In the genomic region with DNA sequence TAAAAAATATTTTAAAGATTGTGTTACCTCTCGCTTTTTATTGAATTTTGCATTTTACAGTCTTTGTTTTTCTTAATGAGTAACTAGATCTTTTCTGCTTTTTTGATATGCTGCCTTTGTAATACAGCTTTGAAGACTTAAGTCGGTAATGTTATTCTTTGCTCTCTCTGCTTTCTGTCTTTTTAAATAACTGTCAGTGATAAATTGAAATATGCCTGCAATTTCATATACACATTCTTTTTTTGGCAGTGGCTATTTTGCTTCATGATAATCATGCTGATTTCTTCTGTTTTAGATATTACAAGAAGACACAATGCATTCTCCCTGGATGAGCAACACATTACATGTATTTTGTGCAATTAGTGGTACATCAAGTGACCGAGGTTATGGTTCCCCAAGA, we compare ENCODE assay signal across 17 cellular contexts. TPM values are rescaled to one million over a fixed set of nuclear protein-coding genes. Genes with fewer than 3 reads are reported as not detected.
DNase-seq lines count a peak whose midpoint lies in the region; ATAC-seq, FAIRE-seq and TF ChIP-seq lines count a peak whose summit lies in the region.
"Had no signal": no experiment of that assay in that cellular context is flagged by ENCODE, and none has a peak within 500 bp of the region (broad histone marks: within the 10 kb centered on the region; RNA-seq: fewer than 3 reads in every experiment).

No MANE protein-coding gene starts in this region.

- H2AFZ ChIP-seq in endothelial cell of umbilical vein (ENCODE audit: low read depth, low read length) (no peak overlapping the region), H9 (ENCODE audit: low read length) (no peak overlapping the region)
- H2AFZ ChIP-seq: GM23248 had no signal

- 82% methylated on average over 3 of the region's 3 CpGs for WGBS in suprapubic skin
- WGBS in H9 (ENCODE audit: extremely low coverage, insufficient read length, low lambda C conversion rate) = no CpG with 5 or more reads among the region's 3 CpGs

- peak overlapping the region; percentile 49 for H3K27ac Mint-ChIP-seq in CD8-positive, alpha-beta T cell
- no peak overlapping the region for H3K27ac Mint-ChIP-seq in H9
- H3K27ac Mint-ChIP-seq: CD4-positive, alpha-beta memory T cell had no signal

- dilution Hi-C loops in endothelial cell of umbilical vein (cut with MboI; ENCODE audit: extremely low pct_ligation_motif_present, low sequenced_read_pairs) = no loop called here

- no peak overlapping the region for H2BK120ac ChIP-seq in H9 (ENCODE audit: low read depth, low read length, poor library complexity, severe bottlenecking)

- peak; percentile 15 for FAIRE-seq in endothelial cell of umbilical vein (lab: Jason Lieb, UNC)
- FAIRE-seq: G401.6, GM12892, H1 had no signal

- no peaks in the 10 kb centered on the region for H3K4me1 ChIP-seq in CD8-positive, alpha-beta T cell (ENCODE audit: insufficient read depth, low read length)
- no peaks in the 10 kb centered on the region for H3K4me1 ChIP-seq in endothelial cell of umbilical vein (ENCODE audit: control insufficient read depth, extremely low read depth, insufficient read depth, low read length)
- H3K4me1 ChIP-seq in suprapubic skin = no peaks in the 10 kb centered on the region
- no peaks in the 10 kb centered on the region for H3K4me1 ChIP-seq in H9 (ENCODE audit: insufficient read depth, low read length)
- H3K4me1 ChIP-seq: Caco-2 had no signal

- H3K79me2 ChIP-seq in endothelial cell of umbilical vein (ENCODE audit: control insufficient read depth, insufficient read depth, low read length) (no peaks in the 10 kb centered on the region), H9 (ENCODE audit: insufficient read depth, low read length) (no peaks in the 10 kb centered on the region)

- H3K4me2 ChIP-seq in endothelial cell of umbilical vein (ENCODE audit: insufficient read depth, low read length) (no peak overlapping the region), H9 (ENCODE audit: insufficient read depth, insufficient read length, low read length) (no peak overlapping the region)

- intact Hi-C loops in CD8-positive, alpha-beta T cell (cut with DNase I, micrococcal nuclease) = no loop called here
- intact Hi-C loops in endothelial cell of umbilical vein (cut with micrococcal nuclease) = no loop called here

- no peak overlapping the region for H4K91ac ChIP-seq in H9 (ENCODE audit: insufficient read length, low read depth, low read length)

- no peaks in the 10 kb centered on the region for H3K9me1 ChIP-seq in endothelial cell of umbilical vein (replicated peaks; ENCODE audit: control insufficient read depth, extremely low read depth, insufficient read depth, low read length)

- H4K8ac ChIP-seq in H9 (replicated peaks; ENCODE audit: insufficient read length, low read depth, low read length) = no peak overlapping the region

- no peak for ATAC-seq in CD8-positive, alpha-beta T cell
- ATAC-seq: HCT116 had no signal

- no peak overlapping the region for H3K9ac ChIP-seq in endothelial cell of umbilical vein (replicated peaks; ENCODE audit: extremely low read depth, insufficient read depth, low read length)
- no peak overlapping the region for H3K9ac ChIP-seq in H9 (ENCODE audit: extremely low read depth, insufficient read length, low read length)
- H3K9ac ChIP-seq: GM23248 had no signal

- no peaks in the 10 kb centered on the region for H3K27me3 ChIP-seq in CD8-positive, alpha-beta T cell (ENCODE audit: insufficient read depth, low read length)
- H3K27me3 ChIP-seq in endothelial cell of umbilical vein (ENCODE audit: control insufficient read depth in 2 of 2, insufficient read depth in 2 of 2, low read length in 2 of 2) (no peaks in the 10 kb centered on the region), suprapubic skin (no peaks in the 10 kb centered on the region), H9 (ENCODE audit: insufficient read depth, low read length) (no peaks in the 10 kb centered on the region)

- no peak overlapping the region for H3K23ac ChIP-seq in H9 (ENCODE audit: insufficient read length, low read depth, low read length)

- peaks cover 3% of the 10 kb centered on the region for H3K36me3 ChIP-seq in CD8-positive, alpha-beta T cell (ENCODE audit: insufficient read depth, low read length)
- H3K36me3 ChIP-seq in endothelial cell of umbilical vein (ENCODE audit: control insufficient read depth in 2 of 2, extremely low read depth in 1 of 2, insufficient read depth in 2 of 2, low read length in 2 of 2) (no peaks in the 10 kb centered on the region), suprapubic skin (no peaks in the 10 kb centered on the region)

- H3K14ac ChIP-seq in H9 (ENCODE audit: insufficient read depth, low read length) = no peak overlapping the region

- no peak overlapping the region for H2BK12ac ChIP-seq in H9 (ENCODE audit: insufficient read length, low read depth, low read length)

- CTCF ChIA-PET in CD8-positive, alpha-beta T cell (lab: Charles Lee) = no interaction called here
- CTCF ChIA-PET in endothelial cell of umbilical vein (lab: Charles Lee) = interaction anchor here (1.4 kb wide), 1 partner anchor 110 kb away, joined by 4 read pairs; no protein-coding TSS in a partner anchor

- H2BK20ac ChIP-seq in H9 (ENCODE audit: low read depth, low read length, poor library complexity, severe bottlenecking) = no peak overlapping the region

- TF ChIP-seq CTCF in CD8-positive, alpha-beta T cell (IDR thresholded peaks at IDR 0.05) = no peak
- no peak for TF ChIP-seq CTCF in endothelial cell of umbilical vein (IDR thresholded peaks at IDR 0.05; ENCODE audit: extremely low read depth in 1 of 2, insufficient read depth in 1 of 2, low read depth in 1 of 2, low read length in 2 of 2)
- TF ChIP-seq CTCF in suprapubic skin (IDR thresholded peaks at IDR 0.05) = no peak
- no peak for TF ChIP-seq CTCF in H9 (conservative IDR thresholded peaks at IDR 0.05)

- no peak for TF ChIP-seq EP300 in suprapubic skin (IDR thresholded peaks at IDR 0.05)

- H3K23me2 ChIP-seq in H9 (ENCODE audit: insufficient read length, low read depth, low read length, poor library complexity, severe bottlenecking) = no peaks in the 10 kb centered on the region

- no peak overlapping the region for H3K18ac ChIP-seq in H9 (ENCODE audit: insufficient read length, low read depth, low read length)

- H3K4me3 Mint-ChIP-seq in CD8-positive, alpha-beta T cell = no peak overlapping the region
- no peak overlapping the region for H3K4me3 Mint-ChIP-seq in H9
- H3K4me3 Mint-ChIP-seq: CD4-positive, alpha-beta memory T cell had no signal

- H2AK5ac ChIP-seq in H9 (ENCODE audit: insufficient read length, low read length) = no peak overlapping the region

- no peak for DNase-seq in CD8-positive, alpha-beta T cell
- DNase-seq in LHCN-M2 (ENCODE audit: low read depth) (peak; percentile 12), endothelial cell of umbilical vein (ENCODE audit: low read depth, low spot score) (no peak), suprapubic skin (ENCODE audit: low spot score in 2 of 2) (no peak), H9 (no peak)
- DNase-seq in activated CD4-positive, CD25-positive, alpha-beta regulatory T cell (lab: John Stamatoyannopoulos, UW) = no peak
- DNase-seq: C1 segment of cervical spinal cord; Caco-2; CD4-positive, alpha-beta memory T cell; DMS153; DND-41; GM23248; H7 had no signal

- H3K4ac ChIP-seq in H9 (ENCODE audit: low read depth, low read length) = no peak overlapping the region

- H4K5ac ChIP-seq in H9 (ENCODE audit: insufficient read length, low read depth, low read length) = no peak overlapping the region

- POLR2A ChIA-PET in CD8-positive, alpha-beta T cell (lab: Charles Lee) = no interaction called here
- POLR2A ChIA-PET in endothelial cell of umbilical vein (lab: Charles Lee) = no interaction called here

- no peaks in the 10 kb centered on the region for H3K9me3 Mint-ChIP-seq in CD8-positive, alpha-beta T cell
- H3K9me3 Mint-ChIP-seq in H9 = peaks cover 0 to 38% of the 10 kb centered on the region in 2 experiments; a peak in 2 of 5 replicates

- H3K79me1 ChIP-seq in H9 (ENCODE audit: insufficient read depth, low read depth, low read length, poor library complexity, severe bottlenecking) = no peaks in the 10 kb centered on the region

- H2BK15ac ChIP-seq in H9 (ENCODE audit: low read depth, low read length) = no peak overlapping the region

- no TSS peak for BruUV-seq in endothelial cell of umbilical vein (replicated peaks; lab: Mats Ljungman, UMichigan)

- H3K27me3 Mint-ChIP-seq in CD8-positive, alpha-beta T cell (ENCODE audit: low read depth) = no peaks in the 10 kb centered on the region
- no peaks in the 10 kb centered on the region; the same call in none of the 2 replicates for H3K27me3 Mint-ChIP-seq in H9 (ENCODE audit: low read depth)
- H3K27me3 Mint-ChIP-seq: CD4-positive, alpha-beta memory T cell had no signal

- H3K56ac ChIP-seq in H9 (ENCODE audit: insufficient read length, low read depth, low read length) = no peak overlapping the region

- no peaks in the 10 kb centered on the region for H3K9me3 ChIP-seq in CD8-positive, alpha-beta T cell (ENCODE audit: low read length)
- H3K9me3 ChIP-seq in endothelial cell of umbilical vein (replicated peaks; ENCODE audit: control insufficient read depth, insufficient read depth, low read length) = no peaks in the 10 kb centered on the region
- no peaks in the 10 kb centered on the region for H3K9me3 ChIP-seq in suprapubic skin
- peaks cover 21% of the 10 kb centered on the region for H3K9me3 ChIP-seq in H9 (ENCODE audit: control insufficient read depth, low read depth, low read length)
- H3K9me3 ChIP-seq: Caco-2 had no signal

- H3T11ph ChIP-seq in H9 (ENCODE audit: low read length) = no peak overlapping the region

- no peaks in the 10 kb centered on the region for H4K20me1 ChIP-seq in endothelial cell of umbilical vein (replicated peaks; ENCODE audit: control insufficient read depth, extremely low read depth, insufficient read depth, low read length)
- no peaks in the 10 kb centered on the region for H4K20me1 ChIP-seq in H9 (ENCODE audit: control insufficient read depth, insufficient read depth, insufficient read length)

- H3K27ac ChIP-seq in CD8-positive, alpha-beta T cell (ENCODE audit: low read depth, low read length) = no peak overlapping the region
- H3K27ac ChIP-seq in endothelial cell of umbilical vein (ENCODE audit: insufficient read depth, low read depth, low read length) = no peak overlapping the region
- H3K27ac ChIP-seq in suprapubic skin = no peak overlapping the region
- H3K27ac ChIP-seq in H9 (ENCODE audit: insufficient read length, low read depth, low read length) = no peak overlapping the region
- H3K27ac ChIP-seq: GM23248 had no signal

- H3K4me3 ChIP-seq in CD8-positive, alpha-beta T cell (ENCODE audit: low read depth, low read length) = no peak overlapping the region
- no peak overlapping the region for H3K4me3 ChIP-seq in endothelial cell of umbilical vein (replicated peaks in 1 of 3; ENCODE audit: insufficient read depth in 1 of 3, low read depth in 1 of 3, low read length in 3 of 3)
- H3K4me3 ChIP-seq in suprapubic skin = no peak overlapping the region
- H3K4me3 ChIP-seq: GM23248 had no signal

- H2BK5ac ChIP-seq in H9 (ENCODE audit: insufficient read length, low read length) = no peak overlapping the region

- H3K4me1 Mint-ChIP-seq in CD8-positive, alpha-beta T cell (ENCODE audit: low read depth) = no peaks in the 10 kb centered on the region
- no peaks in the 10 kb centered on the region for H3K4me1 Mint-ChIP-seq in H9

- peaks cover 60% of the 10 kb centered on the region for H3K36me3 Mint-ChIP-seq in CD8-positive, alpha-beta T cell
- no peaks in the 10 kb centered on the region; a peak in 1 of 7 replicates for H3K36me3 Mint-ChIP-seq in H9 (ENCODE audit: insufficient read depth in 1 of 3, low read depth in 3 of 3)

- no peak for TF ChIP-seq POLR2A in endothelial cell of umbilical vein (IDR thresholded peaks at IDR 0.05; ENCODE audit: low read depth, low read length)
- no peak for TF ChIP-seq POLR2A in suprapubic skin (IDR thresholded peaks at IDR 0.05)

RNA-seq across cellular contexts. Expression of a gene that starts 42.0 kb away (rescaled TPM):
- total RNA-seq in CD8-positive, alpha-beta T cell = under 1 TPM in 1 of 2 experiments, not detected in 1; 0.22 TPM
- total RNA-seq in LHCN-M2 (2014; rRNA removed) = 33.4 and 34.2 TPM in 2 replicates
- polyA plus RNA-seq in LHCN-M2 (2012) = 13.9 TPM
- 61.9 and 66.4 TPM in 2 replicates for total RNA-seq in endothelial cell of umbilical vein
- polyA plus RNA-seq in endothelial cell of umbilical vein = 32.8 and 40.7 TPM in 2 replicates
- polyA plus RNA-seq in endothelial cell of umbilical vein (2011; cell fraction: cytosol; rRNA removed) = 45.2 and 46.9 TPM in 2 replicates
- 24.0 and 31.2 TPM in 2 replicates for polyA plus RNA-seq in endothelial cell of umbilical vein (2011; cell fraction: nucleus; rRNA removed)
- polyA plus RNA-seq in endothelial cell of umbilical vein (2012) = 68.4 and 74.8 TPM in 2 replicates
- polyA minus RNA-seq in endothelial cell of umbilical vein = 35.9 and 49.6 TPM in 2 replicates
- polyA minus RNA-seq in endothelial cell of umbilical vein (2011; cell fraction: cytosol; rRNA and poly(A)+ RNA removed) = 15.4 TPM
- polyA minus RNA-seq in endothelial cell of umbilical vein (2011; cell fraction: nucleus; rRNA and poly(A)+ RNA removed) = 21.7 and 33.2 TPM in 2 replicates
- total RNA-seq in suprapubic skin = 10 to 100 TPM; 20.7 to 26.2 (median 24.8) TPM
- 13.4 and 14.4 TPM in 2 replicates for total RNA-seq in H9 (2021)

Comparison
In these comparisons a context has a peak if more than half of its experiments do, and no peak if none do; other contexts are left out.
1. RNA of a gene that starts 42.0 kb away (total RNA-seq): 61.9 to 66.4 TPM in endothelial cell of umbilical vein, 33.4 to 34.2 TPM in LHCN-M2, 20.7 to 26.2 TPM in suprapubic skin and 13.4 to 14.4 TPM in H9; 0.22 TPM in CD8-positive, alpha-beta T cell; every median in the first group is over 10 times any median in the second.